ENCODE assay signal across 8 cellular contexts in genomic region chr15:45586990-45587860, GRCh38. TPM values are rescaled to one million over a fixed set of nuclear protein-coding genes. Genes with fewer than 3 reads are reported as not detected.
DNase-seq lines count a peak whose midpoint lies in the region; ATAC-seq and TF ChIP-seq lines count a peak whose summit lies in the region.

Gene BLOC1S6, plus strand, starts transcription at chr15:45587379. Its CDS starts 65 bp downstream, at chr15:45587444.

- ATAC-seq in GM19324 (IDR thresholded peaks at IDR 0.05; ENCODE audit: low FRiP score, unreplicated experiment) (peak; percentile 84), HG03469 (IDR thresholded peaks at IDR 0.05; ENCODE audit: unreplicated experiment) (peak; percentile 66)

- H3K4me3 ChIP-seq in BLaER1 treated with 17β-estradiol and CSF1 and Interleukin-3, amounts not matched to agents 10 nM and 100 nM, result peak within 1 kb of the TSS; percentile 71 to 94 (median 80)
- H3K4me3 ChIP-seq in liver (ENCODE audit: low read depth in 1 of 3, low read length in 3 of 3), result peak within 1 kb of the TSS; percentile 77 to 96 (median 87)

- DNase-seq in NCI-H748 (lab: John Stamatoyannopoulos, UW; ENCODE audit: unreplicated experiment), result peak; percentile 92
- peak; percentile 87 to 90 for DNase-seq in activated CD4-positive, alpha-beta T cell treated with anti-CD3 and anti-CD28 coated beads, Interleukin-2, amount 50 U/mL, for 48 hours
- peak; percentile 86 to 94 for DNase-seq in dermis microvascular lymphatic vessel endothelial cell (ENCODE audit: low read depth in 2 of 2)
- DNase-seq in stimulated activated CD4-positive, alpha-beta T cell treated with anti-CD3 and anti-CD28 coated beads, Interleukin-4, amount 100 ng/mL, for 24 hours, result peak; percentile 88

- TF ChIP-seq RAD21 in liver (IDR thresholded peaks at IDR 0.05), result peak in 1 of 2 donors; percentile 7

- TF ChIP-seq CTCF in liver (IDR thresholded peaks at IDR 0.05; ENCODE audit: low read depth, low read length, missing input control), result no peak

- peaks cover 6 to 14% (median 11%) of the 10 kb centered on the region in 11 experiments; a peak in 21 of 22 replicates for H3K36me3 ChIP-seq in BLaER1 treated with 17β-estradiol and CSF1 and Interleukin-3, amounts not matched to agents 10 nM and 100 nM
- peaks cover 0 to 1% (median 0%) of the 10 kb centered on the region in 4 donors for H3K36me3 ChIP-seq in liver (ENCODE audit: control insufficient read depth in 4 of 4, insufficient read depth in 3 of 4, low read depth in 1 of 4, low read length in 3 of 4)

- H3K27ac ChIP-seq in BLaER1 treated with 17β-estradiol and CSF1 and Interleukin-3, amounts not matched to agents 10 nM and 100 nM, result peak within 1 kb of the TSS; percentile 95 to 99 (median 97)
- peak within 1 kb of the TSS; percentile 97 to 99 for H3K27ac ChIP-seq in liver (ENCODE audit: low read depth in 1 of 2, low read length in 2 of 2)

- no peaks in the 10 kb centered on the region for H3K27me3 ChIP-seq in BLaER1 treated with 17β-estradiol and CSF1 and Interleukin-3, amounts not matched to agents 10 nM and 100 nM
- H3K27me3 ChIP-seq in liver (ENCODE audit: control insufficient read depth in 4 of 4, insufficient read depth in 4 of 4, low read length in 3 of 4), result no peaks in the 10 kb centered on the region

- peaks cover 0 to 8% (median 0%) of the 10 kb centered on the region in 11 experiments; a peak in 1 of 22 replicates for H3K9me3 ChIP-seq in BLaER1 treated with 17β-estradiol and CSF1 and Interleukin-3, amounts not matched to agents 10 nM and 100 nM (replicated peaks in 1 of 11)
- no peaks in the 10 kb centered on the region for H3K9me3 ChIP-seq in liver (ENCODE audit: control insufficient read depth in 4 of 4, low read length in 3 of 4)

- peaks cover 34 to 66% (median 45%) of the 10 kb centered on the region in 10 experiments for H3K4me1 ChIP-seq in BLaER1 treated with 17β-estradiol and CSF1 and Interleukin-3, amounts not matched to agents 10 nM and 100 nM
- H3K4me1 ChIP-seq in liver (ENCODE audit: control insufficient read depth in 4 of 4, insufficient read depth in 4 of 4, low read length in 3 of 4), result peaks cover 0 to 27% (median 20%) of the 10 kb centered on the region in 4 donors

- peaks cover 4 to 20% (median 11%) of the 10 kb centered on the region in 11 experiments; a peak in 14 of 22 replicates for H4K20me1 ChIP-seq in BLaER1 treated with 17β-estradiol and CSF1 and Interleukin-3, amounts not matched to agents 10 nM and 100 nM

- H3K4me2 ChIP-seq in BLaER1 treated with 17β-estradiol and CSF1 and Interleukin-3, amounts not matched to agents 10 nM and 100 nM, result peak within 1 kb of the TSS; percentile 82 to 99 (median 94)

- WGBS in liver, result under 1% methylated on average over 68 of the region's 68 CpGs

- peak within 1 kb of the TSS; percentile 89 to 98 (median 96) for H3K9ac ChIP-seq in BLaER1 treated with 17β-estradiol and CSF1 and Interleukin-3, amounts not matched to agents 10 nM and 100 nM
- H3K9ac ChIP-seq in liver (ENCODE audit: low read depth in 1 of 2, low read length in 2 of 2), result peak within 1 kb of the TSS; percentile 95 to 96

TF ChIP-seq in liver, 16 proteins besides CTCF, POLR2A, EP300 and RAD21:
- peak in 1 of 2 donors; percentile 3 for TF ChIP-seq HNF4A (conservative IDR thresholded peaks at IDR 0.05)
- TF ChIP-seq TAF1 (conservative IDR thresholded peaks at IDR 0.05), result peak; percentile 78
- TF ChIP-seq REST (IDR thresholded peaks at IDR 0.05), result peak; percentile 49
- TF ChIP-seq FOXA1 (IDR thresholded peaks at IDR 0.05), result no peak
- TF ChIP-seq YY1 (IDR thresholded peaks at IDR 0.05), result peak; percentile 68
- peak; percentile 38 for TF ChIP-seq SP1 (IDR thresholded peaks at IDR 0.05)
- peak in 1 of 2 donors; percentile 41 for TF ChIP-seq RXRA (IDR thresholded peaks at IDR 0.05)
- TF ChIP-seq GABPA (IDR thresholded peaks at IDR 0.05 in 1 of 2, conservative IDR thresholded peaks at IDR 0.05 in 1 of 2), result peak; percentile 89 to 97
- TF ChIP-seq HNF4G (IDR thresholded peaks at IDR 0.05), result no peak
- no peak for TF ChIP-seq JUND (IDR thresholded peaks at IDR 0.05)
- TF ChIP-seq MAX (IDR thresholded peaks at IDR 0.05), result peak; percentile 42

RNA-seq across cellular contexts. Expression of gene BLOC1S6, which starts in this region (rescaled TPM):
- 56.4 and 67.4 TPM in 2 replicates for total RNA-seq in dermis microvascular lymphatic vessel endothelial cell
- total RNA-seq in liver, result 10 to 100 TPM; 26.6 to 37.0 TPM
- 10 to 100 TPM; 13.3 to 16.4 TPM for polyA plus RNA-seq in liver

Comparison
In these comparisons a context has a peak if more than half of its experiments do, and no peak if none do; other contexts are left out.
1. Peak in every context shown above with its lines: DNase-seq, ATAC-seq, H3K4me3 ChIP-seq and H3K27ac ChIP-seq.